Comparison of ENCODE assay signal across 9 cellular contexts in genomic region chr2:158191076-158191566, GRCh38.
A peak's percentile ranks its signal among the peaks of the same experiment; 100 is the strongest.
DNase-seq lines count a peak whose midpoint lies in the region; ATAC-seq, FAIRE-seq and TF ChIP-seq lines count a peak whose summit lies in the region.
"Had no signal": no experiment of that assay in that cellular context is flagged by ENCODE, and none has a peak within 500 bp of the region (broad histone marks: within the 10 kb centered on the region; RNA-seq: fewer than 3 reads in every experiment).

No MANE protein-coding gene starts in this region.

- FAIRE-seq in RCC 7860 (lab: Jason Lieb, UNC), result peak; percentile 69

- TF ChIP-seq POLR2A in thyroid gland (IDR thresholded peaks at IDR 0.05), result no peak

- H3K4me1 ChIP-seq in thyroid gland, result peaks cover 15 to 19% of the 10 kb centered on the region in 2 donors

- no peaks in the 10 kb centered on the region for H3K36me3 ChIP-seq in thyroid gland

- DNase-seq in DMS53 (lab: John Stamatoyannopoulos, UW) (peak; percentile 37), DMS53 treated with DMSO at 0.1 percent for 48 hours (lab: John Stamatoyannopoulos, UW; ENCODE audit: unreplicated experiment) (no peak), RCC 7860 (ENCODE audit: low spot score) (peak; percentile 17), glomerular visceral epithelial cell (ENCODE audit: extremely low spot score) (peak; percentile 77), thyroid gland (no peak), AML-193 (lab: John Stamatoyannopoulos, UW) (no peak), iPS-NIHi11 (ENCODE audit: low spot score) (no peak)

- no peaks in the 10 kb centered on the region for H3K27me3 ChIP-seq in thyroid gland

- peak overlapping the region in 1 of 3 donors; percentile 6 for H3K4me3 ChIP-seq in thyroid gland (replicated peaks in 1 of 3)

- peak; percentile 85 for ATAC-seq in HG02798 (IDR thresholded peaks at IDR 0.05; ENCODE audit: poor library complexity, unreplicated experiment)

- H3K27ac ChIP-seq in thyroid gland, result peak overlapping the region; percentile 54 to 64 (median 59)
- H3K27ac ChIP-seq: 22Rv1 had no signal

- 4 to 8% methylated on average over 5 of the region's 5 CpGs for WGBS in thyroid gland, 2 donors

- intact Hi-C loops in thyroid gland (cut with DNase I), result no loop called here

- no peaks in the 10 kb centered on the region for H3K9me3 ChIP-seq in thyroid gland

- no peak for TF ChIP-seq CTCF in thyroid gland (IDR thresholded peaks at IDR 0.05)

Comparison
In these comparisons a context has a peak if more than half of its experiments do, and no peak if none do; other contexts are left out.
1. DNase-seq: peak in DMS53 (single experiment), RCC 7860 (single experiment) and glomerular visceral epithelial cell (single experiment); none in DMS53 treated with DMSO at 0.1 percent for 48 hours (single experiment), thyroid gland (0 of 2), AML-193 (0 of 2) and iPS-NIHi11 (single experiment).